Comparison of ENCODE assay signal across 8 cellular contexts in the genomic region with DNA sequence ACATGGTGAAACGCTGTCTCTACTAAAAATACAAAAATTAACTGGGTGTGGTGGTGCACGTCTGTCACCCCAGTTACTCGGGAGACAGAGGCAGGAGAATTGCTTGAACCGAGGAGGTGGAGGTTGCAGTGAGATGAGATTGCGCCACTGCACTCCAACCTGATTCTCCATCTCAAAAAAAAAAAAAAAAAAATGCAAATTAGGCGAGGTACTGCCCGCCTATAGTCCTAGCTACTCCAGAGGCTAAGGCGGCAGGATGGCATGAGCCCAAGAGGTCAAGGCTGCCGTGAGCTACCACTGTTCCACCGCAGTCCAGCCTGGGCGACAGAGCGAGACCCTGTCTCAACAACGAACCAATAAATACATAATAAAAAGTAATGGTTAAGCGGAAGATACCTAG. TPM values are rescaled to one million over a fixed set of nuclear protein-coding genes. Genes with fewer than 3 reads are reported as not detected.
DNase-seq lines count a peak whose midpoint lies in the region; ATAC-seq and TF ChIP-seq lines count a peak whose summit lies in the region.

No MANE protein-coding gene starts in this region.

- H3K27me3 ChIP-seq in body of pancreas (no peaks in the 10 kb centered on the region), mucosa of rectum (ENCODE audit: control insufficient read depth in 2 of 2, insufficient read depth in 2 of 2, low read length in 2 of 2) (no peaks in the 10 kb centered on the region), aorta (ENCODE audit: control insufficient read depth in 1 of 2, insufficient read depth in 2 of 2, low read length in 1 of 2) (no peaks in the 10 kb centered on the region)

- no peak for DNase-seq in CD14-positive monocyte (ENCODE audit: low spot score)
- peak; percentile 18 to 34 (median 25) for DNase-seq in body of pancreas
- no peak for DNase-seq in aorta
- no peak for DNase-seq in NCI-H345 treated with DMSO at 0.1 percent for 48 hours (lab: John Stamatoyannopoulos, UW; ENCODE audit: unreplicated experiment)
- DNase-seq in NK-92 treated with Interleukin-12 subunit alpha and Interleukin-12 subunit beta, amount 100 ng/mL, for 24 hours (lab: John Stamatoyannopoulos, UW) = no peak

- intact Hi-C loops in CD14-positive monocyte (cut with micrococcal nuclease) = loop anchor here in 1 of 2 donors (5.0 kb wide), 1 partner anchor 81 kb away; no protein-coding TSS in a partner anchor
- intact Hi-C loops in body of pancreas (cut with DNase I) = no loop called here
- intact Hi-C loops in aorta (cut with DNase I) = loop anchor here (1.0 to 5.0 kb wide), 2 partner anchors 80 to 111 kb away; no protein-coding TSS in a partner anchor

- WGBS in body of pancreas, 2 donors = 28 to 37% methylated on average over 14 of the region's 14 CpGs
- WGBS in aorta, 2 donors = 83 to 88% methylated on average over 14 of the region's 14 CpGs

- H3K4me3 ChIP-seq in body of pancreas = no peak overlapping the region
- H3K4me3 ChIP-seq in mucosa of rectum (ENCODE audit: low read length in 2 of 2) = peak overlapping the region; percentile 62 to 80
- no peak overlapping the region for H3K4me3 ChIP-seq in aorta (ENCODE audit: low read length in 2 of 2)

- peaks cover 47% of the 10 kb centered on the region for H3K4me1 ChIP-seq in body of pancreas
- peaks cover 21 to 29% of the 10 kb centered on the region in 2 donors for H3K4me1 ChIP-seq in mucosa of rectum (ENCODE audit: control insufficient read depth in 2 of 2, insufficient read depth in 2 of 2, low read length in 2 of 2)
- H3K4me1 ChIP-seq in aorta (ENCODE audit: control insufficient read depth in 1 of 2, insufficient read depth in 2 of 2, low read length in 2 of 2) = peaks cover 0 to 3% of the 10 kb centered on the region in 2 donors

- H3K9me3 Mint-ChIP-seq in CD14-positive monocyte = no peaks in the 10 kb centered on the region
- H3K9me3 Mint-ChIP-seq in IgD-negative memory B cell = no peaks in the 10 kb centered on the region

- peaks cover 6 to 12% of the 10 kb centered on the region in 2 donors for H3K36me3 Mint-ChIP-seq in CD14-positive monocyte
- H3K36me3 Mint-ChIP-seq in IgD-negative memory B cell = no peaks in the 10 kb centered on the region

- TF ChIP-seq POLR2A in body of pancreas (IDR thresholded peaks at IDR 0.05) = no peak

- ATAC-seq in body of pancreas (no peak), GM19351 (IDR thresholded peaks at IDR 0.05; ENCODE audit: unreplicated experiment) (no peak), aorta (ENCODE audit: low FRiP score) (no peak)

- H3K27me3 Mint-ChIP-seq in CD14-positive monocyte (ENCODE audit: low read depth in 3 of 3) = peaks cover 0 to 2% (median 0%) of the 10 kb centered on the region in 3 donors
- H3K27me3 Mint-ChIP-seq in IgD-negative memory B cell = no peaks in the 10 kb centered on the region

- H3K36me3 ChIP-seq in body of pancreas (replicated peaks in 1 of 2; ENCODE audit: insufficient read depth in 1 of 2, low read depth in 2 of 2) (no peaks in the 10 kb centered on the region), mucosa of rectum (ENCODE audit: control insufficient read depth in 2 of 2, insufficient read depth in 2 of 2, low read length in 2 of 2) (peaks cover 0 to 6% of the 10 kb centered on the region in 2 donors), aorta (ENCODE audit: control insufficient read depth in 1 of 2, insufficient read depth in 2 of 2, low read length in 1 of 2) (no peaks in the 10 kb centered on the region)

- peak overlapping the region in 5 of 7 donors; percentile 20 to 97 (median 25) for H3K27ac Mint-ChIP-seq in CD14-positive monocyte
- H3K27ac Mint-ChIP-seq in IgD-negative memory B cell = peak overlapping the region; percentile 88 to 99 (median 97)

- peak overlapping the region; percentile 94 to 98 for H3K9ac ChIP-seq in mucosa of rectum (ENCODE audit: low read depth in 1 of 2, low read length in 2 of 2)

- no peak for TF ChIP-seq CTCF in CD14-positive monocyte (IDR thresholded peaks at IDR 0.05)
- TF ChIP-seq CTCF in body of pancreas (IDR thresholded peaks at IDR 0.05) = no peak

- peaks cover 44% of the 10 kb centered on the region for H3K4me1 Mint-ChIP-seq in CD14-positive monocyte
- peaks cover 18 to 35% (median 33%) of the 10 kb centered on the region in 3 donors for H3K4me1 Mint-ChIP-seq in IgD-negative memory B cell

- peak overlapping the region; percentile 77 to 88 for H3K4me3 Mint-ChIP-seq in CD14-positive monocyte
- peak overlapping the region; percentile 87 to 99 (median 96) for H3K4me3 Mint-ChIP-seq in IgD-negative memory B cell

- H3K27ac ChIP-seq in body of pancreas = peak overlapping the region; percentile 86 to 98 (median 96)
- H3K27ac ChIP-seq in mucosa of rectum (ENCODE audit: low read depth in 2 of 2, low read length in 2 of 2) = peak overlapping the region; percentile 89 to 98
- H3K27ac ChIP-seq in aorta (ENCODE audit: low read depth in 1 of 2, low read length in 2 of 2) = no peak overlapping the region

- H3K9me3 ChIP-seq in body of pancreas = no peaks in the 10 kb centered on the region
- no peaks in the 10 kb centered on the region for H3K9me3 ChIP-seq in mucosa of rectum (ENCODE audit: control insufficient read depth in 2 of 2, low read length in 2 of 2)
- no peaks in the 10 kb centered on the region for H3K9me3 ChIP-seq in aorta (ENCODE audit: control insufficient read depth, low read length)

RNA-seq across cellular contexts. Expression of gene EIF4H, which starts 1.1 kb away (rescaled TPM):
- polyA plus RNA-seq in CD14-positive monocyte = 100 to 1,000 TPM; 206 to 234 TPM
- polyA plus RNA-seq in IgD-negative memory B cell = 197 TPM
- 100 to 1,000 TPM; 107 to 163 TPM for total RNA-seq in body of pancreas
- 100 to 1,000 TPM; 190 to 207 TPM for total RNA-seq in aorta
- polyA plus RNA-seq in aorta = 100 to 1,000 TPM; 140 to 183 TPM

RNA-seq across cellular contexts. Expression of gene LAT2, which starts 36.7 kb away (rescaled TPM):
- 100 to 1,000 TPM; 349 to 355 TPM for polyA plus RNA-seq in CD14-positive monocyte
- polyA plus RNA-seq in IgD-negative memory B cell = 383 TPM
- total RNA-seq in body of pancreas = 10 to 100 TPM in 1 of 2 donors, under 1 TPM in 1; 0.99 to 12.5 TPM
- total RNA-seq in aorta = 10 to 100 TPM; 12.0 to 17.0 TPM
- polyA plus RNA-seq in aorta = 10 to 100 TPM in 1 of 2 donors, 1 to 10 TPM in 1; 4.2 to 12.4 TPM

Comparison
In these comparisons a context has a peak if more than half of its experiments do, and no peak if none do; other contexts are left out.
1. DNase-seq: peak in body of pancreas (4 of 4); none in CD14-positive monocyte (single experiment), aorta (0 of 2), NCI-H345 treated with DMSO at 0.1 percent for 48 hours (single experiment) and NK-92 treated with Interleukin-12 subunit alpha and Interleukin-12 subunit beta, amount 100 ng/mL, for 24 hours (single experiment).
2. H3K27ac ChIP-seq: peak in body of pancreas (4 of 4) and mucosa of rectum (2 of 2); none in aorta (0 of 2).
3. H3K4me3 ChIP-seq: peak in mucosa of rectum (2 of 2); none in body of pancreas (0 of 2) and aorta (0 of 2).
4. RNA of gene LAT2, which starts 36.7 kb away (polyA plus RNA-seq): 383 TPM in IgD-negative memory B cell (single experiment) and 349 to 355 TPM in CD14-positive monocyte; 4.2 to 12.4 TPM in aorta; every median in the first group is over 10 times any median in the second.